ENCODE assay signal across 1 cellular context in the genomic region with DNA sequence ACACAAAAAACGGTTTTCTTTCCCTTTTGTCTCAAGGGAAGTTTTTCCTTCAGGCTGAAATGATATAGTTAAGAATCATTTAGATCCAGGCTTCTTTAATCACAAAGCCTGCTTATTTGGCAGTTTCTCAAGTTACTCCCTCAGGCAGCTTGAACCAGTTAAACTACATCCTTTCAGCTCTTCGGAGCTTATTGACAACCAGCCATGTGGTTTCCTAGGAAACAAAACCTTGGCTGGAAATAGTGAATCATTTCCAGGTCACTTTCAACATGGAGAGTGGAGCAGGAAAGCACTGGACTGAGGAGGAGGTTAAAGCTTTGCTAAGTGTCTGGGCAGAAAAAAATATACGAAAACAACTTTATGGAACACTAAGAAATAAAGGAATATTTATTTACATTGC.
A peak's percentile ranks its signal among the peaks of the same experiment; 100 is the strongest.
TF ChIP-seq lines count a peak whose summit lies in the region.

No MANE protein-coding gene starts in this region.

TF ChIP-seq in endothelial cell of umbilical vein, 7 proteins besides CTCF, POLR2A, EP300 and RAD21 (continued from another document):
- TF ChIP-seq MAX (IDR thresholded peaks at IDR 0.05; ENCODE audit: insufficient read depth, insufficient read length) (no peak), FOS (IDR thresholded peaks at IDR 0.05; ENCODE audit: borderline replicate concordance, insufficient read depth, low read length) (peak; percentile 66), MYC (IDR thresholded peaks at IDR 0.05; ENCODE audit: low read depth, low read length) (no peak), JUN (IDR thresholded peaks at IDR 0.05; ENCODE audit: borderline replicate concordance, insufficient read depth, insufficient read length, low read depth) (peak; percentile 96)
